3 cellular contexts compared by ENCODE assay signal in the genomic region with DNA sequence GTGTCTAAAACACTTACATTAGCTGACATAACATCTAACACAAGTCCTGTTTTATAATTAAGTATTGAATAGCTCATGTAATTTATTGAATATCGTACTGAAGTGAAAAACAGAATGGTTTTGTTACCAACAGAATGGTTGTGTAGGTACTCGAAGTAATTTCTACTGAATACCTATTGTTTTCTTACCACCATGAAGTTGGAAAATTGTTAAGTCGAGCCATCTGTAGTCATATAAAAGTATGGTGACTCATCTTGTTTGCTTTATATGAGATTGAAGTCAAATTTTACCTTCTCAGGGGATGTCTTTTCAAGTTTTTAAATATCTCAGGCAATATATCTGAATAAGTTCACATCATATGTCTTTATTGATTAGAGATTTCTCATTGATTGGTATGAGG.
TF ChIP-seq lines count a peak whose summit lies in the region.

No MANE protein-coding gene starts in this region.

TF ChIP-seq in A549, 52 proteins besides CTCF, POLR2A, EP300 and RAD21:
- TF ChIP-seq, protein P1, sequence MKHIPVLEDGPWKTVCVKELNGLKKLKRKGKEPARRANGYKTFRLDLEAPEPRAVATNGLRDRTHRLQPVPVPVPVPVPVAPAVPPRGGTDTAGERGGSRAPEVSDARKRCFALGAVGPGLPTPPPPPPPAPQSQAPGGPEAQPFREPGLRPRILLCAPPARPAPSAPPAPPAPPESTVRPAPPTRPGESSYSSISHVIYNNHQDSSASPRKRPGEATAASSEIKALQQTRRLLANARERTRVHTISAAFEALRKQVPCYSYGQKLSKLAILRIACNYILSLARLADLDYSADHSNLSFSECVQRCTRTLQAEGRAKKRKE (CRISPR knock-in tag; IDR thresholded peaks at IDR 0.05; ENCODE audit: low read depth) = no peak
- no peak for TF ChIP-seq FOSL2 (IDR thresholded peaks at IDR 0.05)
- peak; percentile 72 for TF ChIP-seq FOSL2 (CRISPR knock-in tag; IDR thresholded peaks at IDR 0.05)

TF ChIP-seq in HEK293, 187 proteins besides CTCF, POLR2A, EP300 and RAD21:
- TF ChIP-seq, protein P2, sequence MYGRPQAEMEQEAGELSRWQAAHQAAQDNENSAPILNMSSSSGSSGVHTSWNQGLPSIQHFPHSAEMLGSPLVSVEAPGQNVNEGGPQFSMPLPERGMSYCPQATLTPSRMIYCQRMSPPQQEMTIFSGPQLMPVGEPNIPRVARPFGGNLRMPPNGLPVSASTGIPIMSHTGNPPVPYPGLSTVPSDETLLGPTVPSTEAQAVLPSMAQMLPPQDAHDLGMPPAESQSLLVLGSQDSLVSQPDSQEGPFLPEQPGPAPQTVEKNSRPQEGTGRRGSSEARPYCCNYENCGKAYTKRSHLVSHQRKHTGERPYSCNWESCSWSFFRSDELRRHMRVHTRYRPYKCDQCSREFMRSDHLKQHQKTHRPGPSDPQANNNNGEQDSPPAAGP (tag by site-specific recombination; IDR thresholded peaks at IDR 0.05) = no peak
- TF ChIP-seq, protein P3, sequence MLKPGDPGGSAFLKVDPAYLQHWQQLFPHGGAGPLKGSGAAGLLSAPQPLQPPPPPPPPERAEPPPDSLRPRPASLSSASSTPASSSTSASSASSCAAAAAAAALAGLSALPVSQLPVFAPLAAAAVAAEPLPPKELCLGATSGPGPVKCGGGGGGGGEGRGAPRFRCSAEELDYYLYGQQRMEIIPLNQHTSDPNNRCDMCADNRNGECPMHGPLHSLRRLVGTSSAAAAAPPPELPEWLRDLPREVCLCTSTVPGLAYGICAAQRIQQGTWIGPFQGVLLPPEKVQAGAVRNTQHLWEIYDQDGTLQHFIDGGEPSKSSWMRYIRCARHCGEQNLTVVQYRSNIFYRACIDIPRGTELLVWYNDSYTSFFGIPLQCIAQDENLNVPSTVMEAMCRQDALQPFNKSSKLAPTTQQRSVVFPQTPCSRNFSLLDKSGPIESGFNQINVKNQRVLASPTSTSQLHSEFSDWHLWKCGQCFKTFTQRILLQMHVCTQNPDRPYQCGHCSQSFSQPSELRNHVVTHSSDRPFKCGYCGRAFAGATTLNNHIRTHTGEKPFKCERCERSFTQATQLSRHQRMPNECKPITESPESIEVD (tag by site-specific recombination; IDR thresholded peaks at IDR 0.05) = peak; percentile 69
- TF ChIP-seq ZBTB17 (tag by site-specific recombination; IDR thresholded peaks at IDR 0.05) = peak; percentile 61
- no peak for TF ChIP-seq ZSCAN30 (tag by site-specific recombination; IDR thresholded peaks at IDR 0.05)

TF ChIP-seq in GM12878, 131 proteins besides CTCF, POLR2A, EP300 and RAD21:
- TF ChIP-seq IKZF2 (IDR thresholded peaks at IDR 0.05) (no peak), MYC (IDR thresholded peaks at IDR 0.05; ENCODE audit: insufficient read depth, insufficient read length, insufficient replicate concordance, low read length, severe bottlenecking) (no peak), SPI1 (IDR thresholded peaks at IDR 0.05; ENCODE audit: borderline replicate concordance, insufficient read depth, low read depth, low read length) (no peak), SMARCA5 (IDR thresholded peaks at IDR 0.05) (no peak), ZNF217 (IDR thresholded peaks at IDR 0.05) (no peak), MEF2B (IDR thresholded peaks at IDR 0.05; ENCODE audit: partially characterized antibody, poor library complexity, severe bottlenecking) (no peak), ZSCAN29 (IDR thresholded peaks at IDR 0.05) (no peak), HCFC1 (IDR thresholded peaks at IDR 0.05; ENCODE audit: low read length) (no peak), NFIC (IDR thresholded peaks at IDR 0.05; ENCODE audit: low read depth, low read length) (no peak)
- TF ChIP-seq, protein P4, sequence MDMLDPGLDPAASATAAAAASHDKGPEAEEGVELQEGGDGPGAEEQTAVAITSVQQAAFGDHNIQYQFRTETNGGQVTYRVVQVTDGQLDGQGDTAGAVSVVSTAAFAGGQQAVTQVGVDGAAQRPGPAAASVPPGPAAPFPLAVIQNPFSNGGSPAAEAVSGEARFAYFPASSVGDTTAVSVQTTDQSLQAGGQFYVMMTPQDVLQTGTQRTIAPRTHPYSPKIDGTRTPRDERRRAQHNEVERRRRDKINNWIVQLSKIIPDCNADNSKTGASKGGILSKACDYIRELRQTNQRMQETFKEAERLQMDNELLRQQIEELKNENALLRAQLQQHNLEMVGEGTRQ (IDR thresholded peaks at IDR 0.05; ENCODE audit: borderline replicate concordance, low read depth, low read length) = no peak
- TF ChIP-seq, protein P5, sequence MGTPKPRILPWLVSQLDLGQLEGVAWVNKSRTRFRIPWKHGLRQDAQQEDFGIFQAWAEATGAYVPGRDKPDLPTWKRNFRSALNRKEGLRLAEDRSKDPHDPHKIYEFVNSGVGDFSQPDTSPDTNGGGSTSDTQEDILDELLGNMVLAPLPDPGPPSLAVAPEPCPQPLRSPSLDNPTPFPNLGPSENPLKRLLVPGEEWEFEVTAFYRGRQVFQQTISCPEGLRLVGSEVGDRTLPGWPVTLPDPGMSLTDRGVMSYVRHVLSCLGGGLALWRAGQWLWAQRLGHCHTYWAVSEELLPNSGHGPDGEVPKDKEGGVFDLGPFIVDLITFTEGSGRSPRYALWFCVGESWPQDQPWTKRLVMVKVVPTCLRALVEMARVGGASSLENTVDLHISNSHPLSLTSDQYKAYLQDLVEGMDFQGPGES (IDR thresholded peaks at IDR 0.05) = no peak
